In genomic region chr10:73871915-73872710, GRCh38 we compare ENCODE assay signal across 1 cellular context.
TF ChIP-seq lines count a peak whose summit lies in the region.

No MANE protein-coding gene starts in this region.

TF ChIP-seq in H1, 55 proteins besides CTCF, POLR2A, EP300 and RAD21:
- TF ChIP-seq TBP (IDR thresholded peaks at IDR 0.05; ENCODE audit: low read depth, low read length) (no peak), GABPA (IDR thresholded peaks at IDR 0.05; ENCODE audit: borderline replicate concordance, insufficient read depth, low read length) (no peak), ZNF274 (IDR thresholded peaks at IDR 0.05; ENCODE audit: borderline replicate concordance, extremely low read depth, low read length) (no peak), RXRA (IDR thresholded peaks at IDR 0.05; ENCODE audit: insufficient read depth, low read depth, low read length) (no peak)
